25 cellular contexts compared by ENCODE assay signal in the genomic region with DNA sequence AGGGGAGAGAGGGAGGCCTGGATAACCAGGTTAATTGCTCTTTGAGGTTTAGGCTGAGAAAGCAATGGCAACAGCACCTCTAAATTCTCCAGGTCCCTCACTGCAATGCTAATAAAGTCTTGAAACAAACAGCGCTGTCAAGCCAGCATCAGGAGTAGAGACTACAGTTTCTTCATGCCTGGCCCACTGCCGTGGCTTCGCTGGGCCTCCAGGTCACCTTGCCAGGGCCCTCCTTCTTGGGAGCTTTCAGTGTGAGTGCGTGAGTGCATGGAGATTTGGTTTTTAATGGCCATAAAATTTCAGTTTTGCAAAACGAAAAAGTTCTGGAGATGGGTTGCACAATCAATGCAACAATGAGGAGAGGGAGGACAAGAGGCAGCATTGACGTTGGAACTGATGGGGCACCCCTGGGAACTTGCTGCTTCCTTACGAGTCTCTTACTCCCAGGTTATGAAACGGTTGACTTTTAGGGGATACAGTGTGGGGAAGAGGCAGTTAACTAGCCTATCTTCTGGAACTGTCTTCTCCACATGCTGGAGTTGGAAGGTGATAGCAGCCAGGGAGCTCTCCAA.
"Had no signal": no experiment of that assay in that cellular context is flagged by ENCODE, and none has a peak within 500 bp of the region (broad histone marks: within the 10 kb centered on the region; RNA-seq: fewer than 3 reads in every experiment).

No MANE protein-coding gene starts in this region.

- H3K9ac ChIP-seq: neural progenitor cell had no signal

- FAIRE-seq: urothelium cell line had no signal

- H3K27ac Mint-ChIP-seq: activated CD4-positive, alpha-beta memory T cell treated with anti-CD3 and anti-CD28 coated beads, Interleukin-2, amount 10 ng/mL, durations not matched to agents 7 days and 5 days; activated CD4-positive, alpha-beta T cell treated with anti-CD3 and anti-CD28 coated beads, Interleukin-2, amount 10 ng/mL, durations not matched to agents 7 days and 5 days; activated T-cell treated with anti-CD3 and anti-CD28 coated beads, Interleukin-2, amount 50 U/mL, for 24 hours; dendritic cell treated with granulocyte-macrophage colony-stimulating factor and Interleukin-4, amounts not matched to agents 40 ng/mL and 50 ng/mL, for 4 days; natural killer cell; neural progenitor cell; stimulated activated naive CD8-positive, alpha-beta T cell treated with anti-CD3 and anti-CD28 coated beads, Interleukin-15, Interleukin-2, amounts not matched to agents 100 ng/mL and 50 ng/mL, for 24 hours had no signal

- H3K9me3 ChIP-seq: breast epithelium, esophagus muscularis mucosa, heart right ventricle, lower lobe of right lung, spleen, thoracic aorta had no signal

- ATAC-seq: foreskin keratinocyte, heart right ventricle, left lobe of liver, lower lobe of right lung, natural killer cell had no signal

- H3K9me3 Mint-ChIP-seq: activated CD4-positive, alpha-beta T cell treated with anti-CD3 and anti-CD28 coated beads, Interleukin-2, amount 10 ng/mL, durations not matched to agents 7 days and 5 days had no signal

- H3K27me3 Mint-ChIP-seq: activated CD4-positive, alpha-beta memory T cell treated with anti-CD3 and anti-CD28 coated beads, Interleukin-2, amount 10 ng/mL, durations not matched to agents 7 days and 5 days; activated CD4-positive, alpha-beta T cell treated with anti-CD3 and anti-CD28 coated beads, Interleukin-2, amount 10 ng/mL, durations not matched to agents 7 days and 5 days; activated T-cell treated with anti-CD3 and anti-CD28 coated beads, Interleukin-2, amount 50 U/mL, for 24 hours; central memory CD8-positive, alpha-beta T cell; dendritic cell treated with granulocyte-macrophage colony-stimulating factor and Interleukin-4, amounts not matched to agents 40 ng/mL and 50 ng/mL, for 4 days; stimulated activated naive CD8-positive, alpha-beta T cell treated with anti-CD3 and anti-CD28 coated beads, Interleukin-15, Interleukin-2, amounts not matched to agents 100 ng/mL and 50 ng/mL, for 24 hours had no signal

- H3K36me3 Mint-ChIP-seq: natural killer cell had no signal

- H3K4me2 ChIP-seq: neural progenitor cell had no signal

- H2AFZ ChIP-seq: neural progenitor cell had no signal

- DNase-seq: activated CD4-positive, alpha-beta memory T cell treated with anti-CD3 and anti-CD28 coated beads, Interleukin-2, amount 10 ng/mL, durations not matched to agents 7 days and 5 days; activated CD4-positive, alpha-beta T cell treated with anti-CD3 and anti-CD28 coated beads for 1 hour; activated CD4-positive, alpha-beta T cell treated with anti-CD3 and anti-CD28 coated beads, Interleukin-2, amount 10 ng/mL, durations not matched to agents 7 days and 5 days; activated CD8-positive, alpha-beta memory T cell treated with anti-CD3 and anti-CD28 coated beads, Interleukin-2, amount 50 U/mL, for 48 hours; activated gamma-delta T cell treated with Interleukin-2 at 50 U/mL for 16 hours; activated naive CD4-positive, alpha-beta T cell treated with anti-CD3 and anti-CD28 coated beads, Interleukin-2, amount 50 U/mL, for 16 hours; activated T-cell treated with anti-CD3 and anti-CD28 coated beads, Interleukin-2, amount 50 U/mL, for 24 hours; foreskin keratinocyte; heart right ventricle; lower lobe of right lung; mesenchymal stem cell; natural killer cell; occipital lobe; spleen; T1000; trophoblast cell had no signal

- H3K4me3 ChIP-seq: breast epithelium, esophagus muscularis mucosa, heart right ventricle, lower lobe of right lung, neural progenitor cell, spleen, thoracic aorta had no signal

- H3K27ac ChIP-seq: breast epithelium, esophagus muscularis mucosa, foreskin keratinocyte, heart right ventricle, lower lobe of right lung, neural progenitor cell, spleen, thoracic aorta had no signal

- H3K27me3 ChIP-seq: breast epithelium, esophagus muscularis mucosa, foreskin keratinocyte, heart right ventricle, neural progenitor cell, spleen had no signal

- H3K4me3 Mint-ChIP-seq: activated CD4-positive, alpha-beta memory T cell treated with anti-CD3 and anti-CD28 coated beads, Interleukin-2, amount 10 ng/mL, durations not matched to agents 7 days and 5 days; activated CD4-positive, alpha-beta T cell treated with anti-CD3 and anti-CD28 coated beads, Interleukin-2, amount 10 ng/mL, durations not matched to agents 7 days and 5 days; activated T-cell treated with anti-CD3 and anti-CD28 coated beads, Interleukin-2, amount 50 U/mL, for 24 hours; central memory CD8-positive, alpha-beta T cell; dendritic cell treated with granulocyte-macrophage colony-stimulating factor and Interleukin-4, amounts not matched to agents 40 ng/mL and 50 ng/mL, for 4 days; natural killer cell; neural progenitor cell; stimulated activated naive CD8-positive, alpha-beta T cell treated with anti-CD3 and anti-CD28 coated beads, Interleukin-15, Interleukin-2, amounts not matched to agents 100 ng/mL and 50 ng/mL, for 24 hours had no signal

- H3K36me3 ChIP-seq: breast epithelium, esophagus muscularis mucosa, heart right ventricle, lower lobe of right lung, neural progenitor cell, thoracic aorta had no signal

- H3K4me1 ChIP-seq: breast epithelium, esophagus muscularis mucosa, foreskin keratinocyte, lower lobe of right lung had no signal
